Comparison of ENCODE assay signal across 19 cellular contexts in the genomic region with DNA sequence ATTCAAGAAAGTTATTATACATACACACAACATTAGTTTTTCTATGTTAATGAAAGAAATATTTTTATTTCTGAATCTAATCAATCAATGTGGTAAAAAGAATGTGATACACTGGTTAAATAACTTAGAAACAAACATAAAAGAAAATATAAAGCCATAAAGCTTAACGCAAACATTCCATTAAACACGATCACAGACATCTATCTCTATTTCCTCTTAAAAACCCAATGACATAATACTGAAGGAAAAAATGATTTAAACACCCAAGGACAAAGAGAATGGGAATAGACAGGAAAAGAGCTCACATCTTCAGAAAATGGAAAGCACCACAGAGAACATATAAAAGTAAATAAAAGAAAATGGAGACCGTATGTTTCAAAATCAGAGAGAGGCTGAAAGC. TPM values are rescaled to one million over a fixed set of nuclear protein-coding genes. Genes with fewer than 3 reads are reported as not detected.
DNase-seq lines count a peak whose midpoint lies in the region; FAIRE-seq and TF ChIP-seq lines count a peak whose summit lies in the region.
"Had no signal": no experiment of that assay in that cellular context is flagged by ENCODE, and none has a peak within 500 bp of the region (broad histone marks: within the 10 kb centered on the region; RNA-seq: fewer than 3 reads in every experiment).

No MANE protein-coding gene starts in this region.

- H3F3A ChIP-seq in Loucy (ENCODE audit: low read depth) = 0 out of 2 replicates have a peak, but pooled peaks cover 2% of the 10 kb centered on the region

- H2AFZ ChIP-seq in Loucy (ENCODE audit: low read length) = no peak overlapping the region

- H3K4me3 ChIP-seq in Loucy (ENCODE audit: low read length, poor library complexity, severe bottlenecking) = no peak overlapping the region
- H3K4me3 ChIP-seq in small intestine (ENCODE audit: low read depth in 1 of 2, low read length in 2 of 2) = no peak overlapping the region
- H3K4me3 ChIP-seq: A549 had no signal

- H3K79me2 ChIP-seq in Loucy (ENCODE audit: insufficient read depth, low read length) = 0 out of 2 replicates have a peak, but pooled peaks cover 3% of the 10 kb centered on the region

- H3K9me3 ChIP-seq in Loucy (ENCODE audit: insufficient read depth, low read depth, low read length) (no peaks in the 10 kb centered on the region), small intestine (ENCODE audit: control insufficient read depth, low read depth) (no peaks in the 10 kb centered on the region)
- H3K9me3 ChIP-seq: A549, Caco-2 had no signal

- no peak for TF ChIP-seq CTCF in Loucy (conservative IDR thresholded peaks at IDR 0.05; ENCODE audit: low read length)

- no peaks in the 10 kb centered on the region for H3K9me2 ChIP-seq in Loucy (replicated peaks; ENCODE audit: low read depth, low read length)

- peaks cover 30% of the 10 kb centered on the region; the same call in 1 of the 2 replicates for H3K36me3 ChIP-seq in Loucy (ENCODE audit: insufficient read depth, low read length)
- H3K36me3 ChIP-seq in small intestine (ENCODE audit: control insufficient read depth in 2 of 2, insufficient read depth in 2 of 2, low read length in 2 of 2) = peaks cover 0 to 2% of the 10 kb centered on the region in 2 donors

- H3K9ac ChIP-seq in Loucy (ENCODE audit: low read depth, low read length, poor library complexity, severe bottlenecking) = peak overlapping the region; percentile 39

- H3K4me2 ChIP-seq in Loucy (ENCODE audit: low read depth, low read length, poor library complexity, severe bottlenecking) = peak overlapping the region; percentile 53
- H3K4me2 ChIP-seq: A549 had no signal

- H4K20me1 ChIP-seq in Loucy (ENCODE audit: insufficient read depth, low read length, poor library complexity, severe bottlenecking) = no peaks in the 10 kb centered on the region

- H3K27ac ChIP-seq in small intestine (ENCODE audit: low read depth in 1 of 2, low read length in 1 of 2) = no peak overlapping the region
- H3K27ac ChIP-seq: A549, C4-2B had no signal

- H3K27me3 ChIP-seq in Loucy (ENCODE audit: insufficient read depth, low read length, poor library complexity, severe bottlenecking) = no peaks in the 10 kb centered on the region
- no peaks in the 10 kb centered on the region for H3K27me3 ChIP-seq in small intestine (ENCODE audit: control insufficient read depth in 2 of 2, insufficient read depth in 2 of 2, low read length in 2 of 2)

- FAIRE-seq in G401.6 (lab: Jason Lieb, UNC) = peak; percentile 50
- peak; percentile 17 for FAIRE-seq in frontal cortex (lab: Jason Lieb, UNC)
- peak; percentile 92 for FAIRE-seq in small intestine (lab: Jason Lieb, UNC)
- FAIRE-seq: A549, D721Med, HepG2 had no signal

- DNase-seq in frontal cortex (ENCODE audit: low spot score in 2 of 2) (no peak), small intestine (no peak), SW480 (ENCODE audit: low spot score) (no peak)
- no peak for DNase-seq in activated CD4-positive, alpha-beta T cell treated with anti-CD3 and anti-CD28 coated beads, Interleukin-2, amount 50 U/mL, for 48 hours
- no peak for DNase-seq in activated CD4-positive, alpha-beta T cell treated with anti-CD3 and anti-CD28 coated beads for 1 hour
- DNase-seq: AML-193; Caco-2; CD4-positive, alpha-beta T cell; DMS79; GF-D8; GOT3; H7 had no signal

- H3K4me1 ChIP-seq in Loucy (ENCODE audit: insufficient read depth, low read length, poor library complexity, severe bottlenecking) (peaks cover 49% of the 10 kb centered on the region), small intestine (ENCODE audit: control insufficient read depth in 2 of 2, insufficient read depth in 1 of 2, low read depth in 1 of 2, low read length in 1 of 2) (no peaks in the 10 kb centered on the region)
- H3K4me1 ChIP-seq: A549, Caco-2 had no signal

- whole genome bisulfite sequencing in small intestine, 3 donors = 72 to 90% (median 82%) methylated on average over 3 of the region's 3 CpGs

RNA-seq across cellular contexts. Expression of a gene that starts 19.4 kb away (rescaled TPM):
- total RNA-seq in frontal cortex = 46.9 TPM
- polyA plus RNA-seq in small intestine = 10 to 100 TPM in 2 of 3 donors, 1 to 10 TPM in 1; 7.7 to 22.1 (median 11.3) TPM

RNA-seq across cellular contexts. Expression of a gene that starts 31.9 kb away (rescaled TPM):
- total RNA-seq in frontal cortex = 52.6 TPM
- 1 to 10 TPM in 2 of 3 donors, under 1 TPM in 1; 0.45 to 1.8 (median 1.6) TPM for polyA plus RNA-seq in small intestine

RNA-seq across cellular contexts. Expression of a gene that starts 32.9 kb away (rescaled TPM):
- 1.6 TPM for total RNA-seq in frontal cortex
- under 1 TPM; 0.12 to 0.54 (median 0.22) TPM for polyA plus RNA-seq in small intestine
- polyA plus RNA-seq: IgD-negative memory B cell had no signal
